In the genomic region with DNA sequence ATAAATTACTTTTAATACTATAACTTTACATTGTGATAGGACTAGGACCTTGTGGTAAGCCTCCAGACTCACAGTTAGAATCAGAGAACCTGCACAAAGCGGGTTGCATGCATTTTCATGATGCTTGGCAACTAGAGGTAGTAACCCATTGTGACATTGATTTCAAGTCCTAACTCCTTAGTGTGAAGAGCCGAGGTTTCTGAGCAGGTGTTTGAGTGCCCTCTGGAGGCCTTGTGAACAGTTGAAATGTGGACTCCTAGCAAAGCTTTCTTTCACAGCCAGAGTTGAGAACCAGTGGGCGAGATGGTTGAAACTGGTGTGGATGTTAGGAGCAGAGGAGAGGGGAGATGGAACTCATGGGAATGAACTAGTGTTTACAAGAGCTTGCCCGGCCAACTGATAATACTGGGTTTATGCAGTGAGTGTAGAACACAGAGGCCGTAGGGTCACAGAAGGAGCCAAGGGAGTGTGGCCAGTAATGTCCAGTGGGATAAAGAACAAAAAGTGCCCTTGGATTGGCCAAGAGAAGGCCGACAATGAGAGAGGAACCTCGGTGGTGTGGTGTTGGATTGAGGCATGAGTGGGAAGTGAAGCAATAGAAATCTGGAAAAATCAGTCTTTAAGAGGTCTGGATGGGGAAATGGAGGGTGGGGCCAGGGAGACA, we compare ENCODE assay signal across 1 cellular context.
TF ChIP-seq lines count a peak whose summit lies in the region.

No MANE protein-coding gene starts in this region.

TF ChIP-seq in endothelial cell of umbilical vein, 7 proteins besides CTCF, POLR2A, EP300 and RAD21 (continued from another document):
- TF ChIP-seq GATA2 (IDR thresholded peaks at IDR 0.05; ENCODE audit: insufficient read depth, insufficient read length, low read depth, low read length), result no peak
- TF ChIP-seq, protein P1, sequence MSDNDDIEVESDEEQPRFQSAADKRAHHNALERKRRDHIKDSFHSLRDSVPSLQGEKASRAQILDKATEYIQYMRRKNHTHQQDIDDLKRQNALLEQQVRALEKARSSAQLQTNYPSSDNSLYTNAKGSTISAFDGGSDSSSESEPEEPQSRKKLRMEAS (IDR thresholded peaks at IDR 0.05; ENCODE audit: insufficient read depth, insufficient read length), result no peak
- no peak for TF ChIP-seq POLR2AphosphoS5 (IDR thresholded peaks at IDR 0.05; ENCODE audit: insufficient read depth, low read depth, low read length)
- no peak for TF ChIP-seq MYC (IDR thresholded peaks at IDR 0.05; ENCODE audit: low read depth, low read length)
- no peak for TF ChIP-seq EZH2 (IDR thresholded peaks at IDR 0.05; ENCODE audit: borderline replicate concordance, low read depth, low read length, severe bottlenecking)
- TF ChIP-seq JUN (IDR thresholded peaks at IDR 0.05; ENCODE audit: borderline replicate concordance, insufficient read depth, insufficient read length, low read depth), result no peak
TF ChIP-seq in endothelial cell of umbilical vein: peak in this region for 0.
